8 cellular contexts compared by ENCODE assay signal in the genomic region with DNA sequence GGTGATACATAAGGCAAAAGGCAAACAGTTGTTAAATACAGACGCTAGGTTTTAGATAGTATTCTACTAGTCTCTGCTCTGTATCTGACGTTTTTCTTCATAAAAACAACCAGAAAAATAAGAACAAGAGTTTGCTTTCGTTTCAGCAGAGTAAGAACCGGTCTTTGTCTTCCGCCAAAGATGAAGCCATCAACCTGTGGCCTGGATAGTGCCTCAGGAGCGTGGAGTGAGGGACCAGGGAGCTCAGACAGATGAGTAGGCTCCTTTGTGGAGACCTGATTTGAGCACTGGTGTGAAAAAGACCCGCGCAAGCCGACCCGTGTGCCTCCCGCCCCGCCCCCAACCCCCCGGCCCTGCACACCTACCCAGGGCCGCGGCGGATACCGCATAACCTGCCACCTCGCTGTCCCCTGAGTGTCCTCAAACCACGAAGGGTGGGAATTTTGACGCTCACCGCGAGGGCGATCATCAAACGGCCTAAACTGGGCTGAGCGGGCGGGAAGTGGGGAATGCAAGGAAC. TPM values are rescaled to one million over a fixed set of nuclear protein-coding genes. Genes with fewer than 3 reads are reported as not detected.
DNase-seq lines count a peak whose midpoint lies in the region; ATAC-seq and TF ChIP-seq lines count a peak whose summit lies in the region.

No MANE protein-coding gene starts in this region.

- peak; percentile 1 for ATAC-seq in GM18502 (IDR thresholded peaks at IDR 0.05; ENCODE audit: poor library complexity, unreplicated experiment)
- no peak for ATAC-seq in GM21423 (IDR thresholded peaks at IDR 0.05; ENCODE audit: unreplicated experiment)
- ATAC-seq in GM21723 (IDR thresholded peaks at IDR 0.05; ENCODE audit: unreplicated experiment), result no peak

- intact Hi-C loops in prostate gland (cut with DNase I), result no loop called here

- TF ChIP-seq POLR2A in prostate gland (IDR thresholded peaks at IDR 0.05), result no peak

- H3K9ac ChIP-seq in SK-N-MC (ENCODE audit: insufficient read length), result no peak overlapping the region

- H3K27ac ChIP-seq in SK-N-MC (0 out of 2 replicates have a peak overlapping the region, but pooled peaks have one; percentile 55), prostate gland (peak overlapping the region; percentile 82 to 87)

- H3K27me3 ChIP-seq in prostate gland (replicated peaks; ENCODE audit: insufficient read depth), result no peaks in the 10 kb centered on the region

- WGBS in prostate gland, result 25% methylated on average over 26 of the region's 26 CpGs

- no peak for DNase-seq in SK-N-MC (ENCODE audit: low read depth, low spot score)
- DNase-seq in fibroblast of pulmonary artery (ENCODE audit: low read depth), result no peak
- DNase-seq in prostate gland (ENCODE audit: low spot score), result no peak
- DNase-seq in nucleus accumbens (lab: John Stamatoyannopoulos, UW), result no peak
- no peak for DNase-seq in NAMALWA (ENCODE audit: low spot score)

- H3K9me3 ChIP-seq in SK-N-MC (ENCODE audit: low read depth, low read length) (no peaks in the 10 kb centered on the region), prostate gland (no peaks in the 10 kb centered on the region)

- H3K4me1 ChIP-seq in prostate gland (replicated peaks), result no peaks in the 10 kb centered on the region

- TF ChIP-seq CTCF in fibroblast of pulmonary artery (IDR thresholded peaks at IDR 0.05; ENCODE audit: low read length, missing control alignments) (no peak), prostate gland (IDR thresholded peaks at IDR 0.05) (no peak)

- H3K4me3 ChIP-seq in SK-N-MC (no peak overlapping the region), fibroblast of pulmonary artery (replicated peaks; ENCODE audit: low read depth, low read length) (peak overlapping the region; percentile 85), prostate gland (peak overlapping the region; percentile 74 to 78)

- H3K36me3 ChIP-seq in SK-N-MC (ENCODE audit: insufficient read depth, low read length) (peaks cover under 1% of the 10 kb centered on the region; the same call in 1 of the 2 replicates), prostate gland (no peaks in the 10 kb centered on the region)

RNA-seq across cellular contexts. Expression of gene LMO7, which starts 1.0 kb away (rescaled TPM):
- 10 to 100 TPM; 87.8 to 99.9 TPM for total RNA-seq in prostate gland
